13 cellular contexts compared by ENCODE assay signal in genomic region chr14:69046468-69046867, GRCh38.
A peak's percentile ranks its signal among the peaks of the same experiment; 100 is the strongest.
DNase-seq lines count a peak whose midpoint lies in the region; ATAC-seq, FAIRE-seq and TF ChIP-seq lines count a peak whose summit lies in the region.
"Had no signal": no experiment of that assay in that cellular context is flagged by ENCODE, and none has a peak within 500 bp of the region (broad histone marks: within the 10 kb centered on the region; RNA-seq: fewer than 3 reads in every experiment).

No MANE protein-coding gene starts in this region.

- TF ChIP-seq RAD21 in K562 (CRISPR knock-in tag; conservative IDR thresholded peaks at IDR 0.05 in 1 of 2, IDR thresholded peaks at IDR 0.05 in 1 of 2), result no peak

- H4K20me1 ChIP-seq in K562 (replicated peaks; ENCODE audit: control insufficient read depth, insufficient read depth, low read length), result no peaks in the 10 kb centered on the region

- H3K4me2 ChIP-seq in K562 (ENCODE audit: insufficient read depth, low read length), result no peak overlapping the region

- peaks cover 26% of the 10 kb centered on the region for H3K27me3 Mint-ChIP-seq in activated CD4-positive, alpha-beta T cell treated with anti-CD3 and anti-CD28 coated beads, Interleukin-2, amount 10 ng/mL, durations not matched to agents 7 days and 5 days
- H3K27me3 Mint-ChIP-seq in natural killer cell (ENCODE audit: low read depth in 2 of 2), result peaks cover 0 to 7% of the 10 kb centered on the region in 2 donors

- H3K27ac ChIP-seq in K562 (ENCODE audit: extremely low read depth, low read depth, low read length) (no peak overlapping the region), left ventricle myocardium inferior (replicated peaks) (peak overlapping the region; percentile 83), psoas muscle (peak overlapping the region; percentile 73)

- no peaks in the 10 kb centered on the region for H3K36me3 ChIP-seq in K562 (ENCODE audit: control insufficient read depth, insufficient read depth, low read length)
- no peaks in the 10 kb centered on the region for H3K36me3 ChIP-seq in left ventricle myocardium inferior
- H3K36me3 ChIP-seq in psoas muscle (ENCODE audit: insufficient read depth in 1 of 2, low read depth in 1 of 2), result no peaks in the 10 kb centered on the region

- H3K79me2 ChIP-seq in K562 (ENCODE audit: control insufficient read depth, insufficient read depth, low read length), result no peaks in the 10 kb centered on the region

- FAIRE-seq in K562 (lab: Jason Lieb, UNC), result no peak

- H3K4me3 ChIP-seq in K562, result no peak overlapping the region
- H3K4me3 ChIP-seq in left ventricle myocardium inferior, result no peak overlapping the region
- no peak overlapping the region for H3K4me3 ChIP-seq in psoas muscle

- no peak overlapping the region for H3K4me3 Mint-ChIP-seq in activated CD4-positive, alpha-beta T cell treated with anti-CD3 and anti-CD28 coated beads, Interleukin-2, amount 10 ng/mL, durations not matched to agents 7 days and 5 days
- H3K4me3 Mint-ChIP-seq in natural killer cell, result no peak overlapping the region
- H3K4me3 Mint-ChIP-seq: B cell had no signal

- no peak for ATAC-seq in K562
- peak in 1 of 4 donors; percentile 7 for ATAC-seq in psoas muscle
- no peak for ATAC-seq in natural killer cell

- 17% methylated on average over 7 of the region's 7 CpGs for WGBS in K562 (ENCODE audit: insufficient coverage, low coverage, missing lambda C conversion rate)
- WGBS in psoas muscle, 3 donors, result 34 to 38% (median 35%) methylated on average over 7 of the region's 7 CpGs

- in situ Hi-C loops in K562 (cut with MboI), result no loop called here

- H3K27me3 ChIP-seq in K562 (ENCODE audit: control insufficient read depth in 2 of 2, insufficient read depth in 2 of 2, low read length in 2 of 2), result peaks cover 13 to 23% of the 10 kb centered on the region in 2 experiments
- no peaks in the 10 kb centered on the region for H3K27me3 ChIP-seq in left ventricle myocardium inferior (ENCODE audit: low read depth)
- peaks cover 0 to 11% (median 0%) of the 10 kb centered on the region in 3 donors for H3K27me3 ChIP-seq in psoas muscle (ENCODE audit: insufficient read depth in 3 of 3, low read length in 2 of 3)

- H3K36me3 Mint-ChIP-seq in activated CD4-positive, alpha-beta T cell treated with anti-CD3 and anti-CD28 coated beads, Interleukin-2, amount 10 ng/mL, durations not matched to agents 7 days and 5 days (ENCODE audit: low read depth), result no peaks in the 10 kb centered on the region
- H3K36me3 Mint-ChIP-seq in natural killer cell, result no peaks in the 10 kb centered on the region

- intact Hi-C loops in K562 (cut with micrococcal nuclease), result no loop called here
- intact Hi-C loops in left ventricle myocardium inferior (cut with micrococcal nuclease), result no loop called here
- intact Hi-C loops in psoas muscle (cut with DNase I), result no loop called here
- intact Hi-C loops in natural killer cell (cut with micrococcal nuclease), result no loop called here

- H3K9me1 ChIP-seq in K562 (ENCODE audit: control insufficient read depth, insufficient read depth, low read length), result no peaks in the 10 kb centered on the region

- no peaks in the 10 kb centered on the region for H3K9me3 Mint-ChIP-seq in activated CD4-positive, alpha-beta T cell treated with anti-CD3 and anti-CD28 coated beads, Interleukin-2, amount 10 ng/mL, durations not matched to agents 7 days and 5 days
- no peaks in the 10 kb centered on the region for H3K9me3 Mint-ChIP-seq in natural killer cell

- H3K4me1 ChIP-seq in K562 (replicated peaks in 1 of 2; ENCODE audit: control insufficient read depth in 2 of 2, insufficient read depth in 2 of 2, low read length in 2 of 2) (no peaks in the 10 kb centered on the region; a peak in 1 of 5 replicates), left ventricle myocardium inferior (peaks cover 91% of the 10 kb centered on the region), psoas muscle (peaks cover 63% of the 10 kb centered on the region)

- TF ChIP-seq POLR2A in K562 (conservative IDR thresholded peaks at IDR 0.05), result no peak

- TF ChIP-seq CTCF in K562 (IDR thresholded peaks at IDR 0.05 in 2 of 3, conservative IDR thresholded peaks at IDR 0.05 in 1 of 3; ENCODE audit: insufficient read depth in 2 of 3, low read depth in 1 of 3, low read length in 3 of 3), result no peak
- no peak for TF ChIP-seq CTCF in left ventricle myocardium inferior (IDR thresholded peaks at IDR 0.05; ENCODE audit: borderline replicate concordance)
- no peak for TF ChIP-seq CTCF in psoas muscle (IDR thresholded peaks at IDR 0.05)
- TF ChIP-seq CTCF in natural killer cell (IDR thresholded peaks at IDR 0.05), result no peak

- H3K4me1 Mint-ChIP-seq in activated CD4-positive, alpha-beta T cell treated with anti-CD3 and anti-CD28 coated beads, Interleukin-2, amount 10 ng/mL, durations not matched to agents 7 days and 5 days, result no peaks in the 10 kb centered on the region
- H3K4me1 Mint-ChIP-seq in natural killer cell, result peaks cover 14 to 23% of the 10 kb centered on the region in 2 donors

- H3K9ac ChIP-seq in K562 (ENCODE audit: insufficient read depth in 1 of 2, low read depth in 2 of 2, low read length in 2 of 2), result no peak overlapping the region

- H2AFZ ChIP-seq in K562 (ENCODE audit: low read depth, low read length), result no peak overlapping the region

- peak; percentile 32 for DNase-seq in AG20443 (ENCODE audit: low spot score)
- DNase-seq in K562 (ENCODE audit: extremely low read depth in 1 of 4, low spot score in 3 of 4), result no peak
- no peak for DNase-seq in left ventricle myocardium inferior
- DNase-seq in psoas muscle, result no peak
- no peak for DNase-seq in activated CD4-positive, alpha-beta T cell treated with anti-CD3 and anti-CD28 coated beads, Interleukin-2, amount 10 ng/mL, durations not matched to agents 7 days and 5 days
- no peak for DNase-seq in natural killer cell
- no peak for DNase-seq in DMS53 (lab: John Stamatoyannopoulos, UW)
- no peak for DNase-seq in cortex of kidney (lab: John Stamatoyannopoulos, UW)
- DNase-seq: activated CD4-positive, CD25-positive, alpha-beta regulatory T cell; activated gamma-delta T cell; NCI-H1930; RPMI8226 had no signal

- POLR2A ChIA-PET in K562 (lab: Yijun Ruan, JAX), result interaction anchor here (0.8 kb wide), 1 partner anchor 9 kb away, joined by 4 read pairs; no protein-coding TSS in a partner anchor
- POLR2A ChIA-PET in activated CD4-positive, alpha-beta T cell treated with anti-CD3 and anti-CD28 coated beads, Interleukin-2, amount 10 ng/mL, durations not matched to agents 7 days and 5 days (lab: Charles Lee), result no interaction called here

- TF ChIP-seq EP300 in K562 (IDR thresholded peaks at IDR 0.05; ENCODE audit: low read length), result no peak

- BruUV-seq in K562 (replicated peaks; lab: Mats Ljungman, UMichigan), result no TSS peak

- H3K9me3 ChIP-seq in K562 (replicated peaks; ENCODE audit: control insufficient read depth, insufficient read depth, low read depth, low read length) (no peaks in the 10 kb centered on the region), left ventricle myocardium inferior (replicated peaks) (no peaks in the 10 kb centered on the region), psoas muscle (no peaks in the 10 kb centered on the region)

- H3K27ac Mint-ChIP-seq in activated CD4-positive, alpha-beta T cell treated with anti-CD3 and anti-CD28 coated beads, Interleukin-2, amount 10 ng/mL, durations not matched to agents 7 days and 5 days, result no peak overlapping the region
- no peak overlapping the region for H3K27ac Mint-ChIP-seq in natural killer cell
- H3K27ac Mint-ChIP-seq: B cell had no signal

- CTCF ChIA-PET in K562 (lab: Yijun Ruan, JAX; ENCODE audit: low intra/inter-chr PET ratio), result no interaction called here
- CTCF ChIA-PET in activated CD4-positive, alpha-beta T cell treated with anti-CD3 and anti-CD28 coated beads, Interleukin-2, amount 10 ng/mL, durations not matched to agents 7 days and 5 days (lab: Charles Lee), result no interaction called here

TF ChIP-seq in K562, 482 proteins besides CTCF, POLR2A, EP300 and RAD21:
- no peak for TF ChIP-seq ZNF431 (CRISPR knock-in tag; IDR thresholded peaks at IDR 0.05)
- peak; percentile 69 for TF ChIP-seq NFIC (IDR thresholded peaks at IDR 0.05)
